In genomic region chr4:120924931-120925330, GRCh38 we compare ENCODE assay signal across 26 cellular contexts.
"Had no signal": no experiment of that assay in that cellular context is flagged by ENCODE, and none has a peak within 500 bp of the region (broad histone marks: within the 10 kb centered on the region; RNA-seq: fewer than 3 reads in every experiment).

No MANE protein-coding gene starts in this region.

- FAIRE-seq: bronchial epithelial cell, TTC549 had no signal

- DNase-seq: activated CD4-positive, alpha-beta memory T cell treated with anti-CD3 and anti-CD28 coated beads, Interleukin-2, amount 10 ng/mL, durations not matched to agents 7 days and 5 days; activated CD4-positive, alpha-beta T cell treated with anti-CD3 and anti-CD28 coated beads for 1 hour; activated CD4-positive, alpha-beta T cell treated with anti-CD3 and anti-CD28 coated beads for 36 hours; activated CD4-positive, alpha-beta T cell treated with anti-CD3 and anti-CD28 coated beads for 48 hours; activated CD4-positive, alpha-beta T cell treated with anti-CD3 and anti-CD28 coated beads, Interleukin-2, amount 10 ng/mL, durations not matched to agents 7 days and 5 days; activated CD4-positive, alpha-beta T cell treated with anti-CD3 and anti-CD28 coated beads, Interleukin-2, amount 50 U/mL, for 48 hours; activated CD4-positive, CD25-positive, alpha-beta regulatory T cell; activated CD8-positive, alpha-beta memory T cell treated with anti-CD3 and anti-CD28 coated beads for 24 hours; activated CD8-positive, alpha-beta memory T cell treated with anti-CD3 and anti-CD28 coated beads, Interleukin-2, amount 10 ng/mL, durations not matched to agents 7 days and 5 days; activated CD8-positive, alpha-beta memory T cell treated with anti-CD3 and anti-CD28 coated beads, Interleukin-2, amount 50 U/mL, for 48 hours; activated CD8-positive, alpha-beta T cell treated with anti-CD3 and anti-CD28 coated beads, Interleukin-2, amount 10 ng/mL, durations not matched to agents 7 days and 5 days; activated effector memory CD4-positive, alpha-beta T cell treated with Interleukin-2 at 50 U/mL for 16 hours; activated gamma-delta T cell; activated naive CD4-positive, alpha-beta T cell treated with anti-CD3 and anti-CD28 coated beads, Interleukin-2, amount 10 ng/mL, durations not matched to agents 7 days and 5 days; activated naive CD4-positive, alpha-beta T cell treated with Interleukin-2 at 50 U/mL for 16 hours; activated naive CD8-positive, alpha-beta T cell treated with anti-CD3 and anti-CD28 coated beads, Interleukin-2, amount 10 ng/mL, durations not matched to agents 7 days and 5 days; activated naive CD8-positive, alpha-beta T cell treated with anti-CD3 and anti-CD28 coated beads, Interleukin-2, amount 50 U/mL, for 24 hours; activated T-cell treated with anti-CD3 and anti-CD28 coated beads, Interleukin-2, amount 50 U/mL, for 24 hours; activated T-cell treated with anti-CD3 and anti-CD28 coated beads, Interleukin-2, amount 50 U/mL, for 48 hours; cerebellar nuclear complex; T-helper 1 cell; T-helper 2 cell; T-helper 9 cell; WERI-Rb-1 had no signal
